In genomic region chr4:119455734-119456133, GRCh38 we compare ENCODE assay signal across 8 cellular contexts.
DNase-seq lines count a peak whose midpoint lies in the region; ATAC-seq and TF ChIP-seq lines count a peak whose summit lies in the region.
"Not testable (repeated sequence)": the region's sequence is repeated elsewhere in the genome, so short reads cannot be mapped to it uniquely, and the experiment has no call there.

No MANE protein-coding gene starts in this region.

- peak overlapping the region; percentile 98 for H3K27ac Mint-ChIP-seq in activated naive CD4-positive, alpha-beta T cell treated with anti-CD3 and anti-CD28 coated beads, Interleukin-2, amount 10 ng/mL, durations not matched to agents 7 days and 5 days
- H3K27ac Mint-ChIP-seq in neural crest cell (ENCODE audit: unreplicated experiment), result not testable (repeated sequence)

- ATAC-seq in RWPE2 (ENCODE audit: low read depth), result peak; percentile 55; the same call in 2 of the 3 replicates

- in situ Hi-C loops in Caki2 (cut with HindIII; ENCODE audit: low pct_unique_long_range_greater_than_20kb, low sequenced_read_pairs); KBM-7 (cut with MboI; ENCODE audit: low pct_unique_long_range_greater_than_20kb, low sequenced_read_pairs): not testable (repeated sequence)

- TF ChIP-seq POLR2A in testis (IDR thresholded peaks at IDR 0.05), result not testable (repeated sequence)

- not testable (repeated sequence) for TF ChIP-seq CTCF in RWPE2 (IDR thresholded peaks at IDR 0.05; ENCODE audit: poor library complexity, severe bottlenecking); neural crest cell (conservative IDR thresholded peaks at IDR 0.05); testis (IDR thresholded peaks at IDR 0.05)

- not testable (repeated sequence) for H3K9me3 Mint-ChIP-seq in activated naive CD4-positive, alpha-beta T cell treated with anti-CD3 and anti-CD28 coated beads, Interleukin-2, amount 10 ng/mL, durations not matched to agents 7 days and 5 days; neural crest cell

- peak overlapping the region; percentile 51 for H3K27ac ChIP-seq in RWPE2 (ENCODE audit: poor library complexity, severe bottlenecking)
- H3K27ac ChIP-seq in ectodermal cell (ENCODE audit: insufficient read depth, low read depth, low read length, poor library complexity, severe bottlenecking); iPS-18a (ENCODE audit: low read length); testis: not testable (repeated sequence)

- peak overlapping the region; percentile 87 for H3K4me3 Mint-ChIP-seq in activated naive CD4-positive, alpha-beta T cell treated with anti-CD3 and anti-CD28 coated beads, Interleukin-2, amount 10 ng/mL, durations not matched to agents 7 days and 5 days
- H3K4me3 Mint-ChIP-seq in neural crest cell, result peak overlapping the region; percentile 95

- H3K4me1 Mint-ChIP-seq in activated naive CD4-positive, alpha-beta T cell treated with anti-CD3 and anti-CD28 coated beads, Interleukin-2, amount 10 ng/mL, durations not matched to agents 7 days and 5 days, result peaks cover 12% of the 10 kb centered on the region
- H3K4me1 Mint-ChIP-seq in neural crest cell, result not testable (repeated sequence)

- H3K27me3 Mint-ChIP-seq in activated naive CD4-positive, alpha-beta T cell treated with anti-CD3 and anti-CD28 coated beads, Interleukin-2, amount 10 ng/mL, durations not matched to agents 7 days and 5 days; neural crest cell (ENCODE audit: low read depth): not testable (repeated sequence)

- WGBS in ectodermal cell, 2 experiments, result 80 to 84% methylated on average over 18 of the region's 18 CpGs
- 47 to 76% methylated on average over 18 of the region's 18 CpGs for WGBS in testis, 2 donors

- CTCF ChIA-PET in activated naive CD4-positive, alpha-beta T cell treated with anti-CD3 and anti-CD28 coated beads, Interleukin-2, amount 10 ng/mL, durations not matched to agents 7 days and 5 days (lab: Charles Lee), result not testable (repeated sequence)

- not testable (repeated sequence) for H3K4me1 ChIP-seq in RWPE2 (ENCODE audit: insufficient read depth, poor library complexity, severe bottlenecking); ectodermal cell (ENCODE audit: control insufficient read depth, insufficient read depth, low read length); iPS-18a (ENCODE audit: control insufficient read depth, low read depth, low read length); testis

- peaks cover 14% of the 10 kb centered on the region for H3K36me3 ChIP-seq in RWPE2 (ENCODE audit: low read depth)
- not testable (repeated sequence) for H3K36me3 ChIP-seq in ectodermal cell (ENCODE audit: control insufficient read depth, insufficient read depth, low read length); iPS-18a (ENCODE audit: control insufficient read depth, low read depth, low read length); testis (ENCODE audit: low read depth, missing control alignments)

- peak overlapping the region; percentile 53 for H3K4me3 ChIP-seq in RWPE2 (ENCODE audit: severe bottlenecking)
- H3K4me3 ChIP-seq in ectodermal cell (ENCODE audit: insufficient read depth, low read depth, low read length), result peak overlapping the region; percentile 20
- H3K4me3 ChIP-seq in iPS-18a (ENCODE audit: low read length), result peak overlapping the region; percentile 22
- H3K4me3 ChIP-seq in testis, result peak overlapping the region in 1 of 2 donors; percentile 83

- peak; percentile 62 for DNase-seq in Caki2 (ENCODE audit: low read depth)
- peak; percentile 64 for DNase-seq in KBM-7
- DNase-seq in RWPE2 (ENCODE audit: low spot score); neural crest cell (ENCODE audit: low read depth, low spot score): not testable (repeated sequence)
- peak; percentile 23 for DNase-seq in activated naive CD4-positive, alpha-beta T cell treated with anti-CD3 and anti-CD28 coated beads, Interleukin-2, amount 10 ng/mL, durations not matched to agents 7 days and 5 days
- DNase-seq in testis, result peak; percentile 37

- H3K36me3 Mint-ChIP-seq in activated naive CD4-positive, alpha-beta T cell treated with anti-CD3 and anti-CD28 coated beads, Interleukin-2, amount 10 ng/mL, durations not matched to agents 7 days and 5 days; neural crest cell (ENCODE audit: low read depth): not testable (repeated sequence)

- intact Hi-C loops in testis (cut with DNase I; ENCODE audit: low total_unique reads), result not testable (repeated sequence)

- not testable (repeated sequence) for H3K27me3 ChIP-seq in RWPE2 (ENCODE audit: insufficient read depth, poor library complexity, severe bottlenecking); ectodermal cell (ENCODE audit: control insufficient read depth, insufficient read depth, low read length, poor library complexity, severe bottlenecking); iPS-18a (ENCODE audit: control insufficient read depth, insufficient read depth, low read length); testis

- not testable (repeated sequence) for H3K9me3 ChIP-seq in RWPE2 (ENCODE audit: severe bottlenecking); ectodermal cell (ENCODE audit: control insufficient read depth, low read length); iPS-18a (ENCODE audit: control insufficient read depth, low read depth, low read length); testis

- H3K9ac ChIP-seq in iPS-18a (ENCODE audit: low read length), result not testable (repeated sequence)
